ENCODE assay signal across 8 cellular contexts in genomic region chr14:100587248-100587762, GRCh38. TPM values are rescaled to one million over a fixed set of nuclear protein-coding genes. Genes with fewer than 3 reads are reported as not detected.
DNase-seq lines count a peak whose midpoint lies in the region; ATAC-seq and TF ChIP-seq lines count a peak whose summit lies in the region.

Gene BEGAIN (minus strand): TSS chr14:100587417. CDS start chr14:100587290, 127 bp downstream.

- intact Hi-C loops in left ventricle myocardium inferior (cut with micrococcal nuclease): no loop called here
- intact Hi-C loops in sciatic nerve (cut with DNase I): no loop called here

- no peaks in the 10 kb centered on the region for H3K9me3 ChIP-seq in WERI-Rb-1 (ENCODE audit: severe bottlenecking)
- H3K9me3 ChIP-seq in left ventricle myocardium inferior (replicated peaks): no peaks in the 10 kb centered on the region

- no peak for TF ChIP-seq CTCF in WERI-Rb-1 (IDR thresholded peaks at IDR 0.05; ENCODE audit: low read depth, low read length)
- TF ChIP-seq CTCF in left ventricle myocardium inferior (IDR thresholded peaks at IDR 0.05; ENCODE audit: borderline replicate concordance): no peak

- ATAC-seq in sciatic nerve (no peak), GM18519 (IDR thresholded peaks at IDR 0.05; ENCODE audit: low FRiP score, unreplicated experiment) (no peak), GM21515 (IDR thresholded peaks at IDR 0.05; ENCODE audit: unreplicated experiment) (no peak)

- peaks cover 19% of the 10 kb centered on the region for H3K4me1 ChIP-seq in left ventricle myocardium inferior

- peak within 1 kb of the TSS; percentile 29 for H3K27ac ChIP-seq in WERI-Rb-1
- H3K27ac ChIP-seq in left ventricle myocardium inferior (replicated peaks): no peak within 1 kb of the TSS

- no peaks in the 10 kb centered on the region for H3K36me3 ChIP-seq in H7 (replicated peaks; ENCODE audit: control insufficient read depth, insufficient read depth, low read length)
- no peaks in the 10 kb centered on the region for H3K36me3 ChIP-seq in WERI-Rb-1
- no peaks in the 10 kb centered on the region for H3K36me3 ChIP-seq in left ventricle myocardium inferior

- H3K4me3 ChIP-seq in H7 (ENCODE audit: insufficient read depth, low read depth, low read length) (peak within 1 kb of the TSS; percentile 52), WERI-Rb-1 (ENCODE audit: low read depth, low read length) (peak within 1 kb of the TSS; percentile 65), left ventricle myocardium inferior (peak within 1 kb of the TSS; percentile 67)

- H3K27me3 ChIP-seq in H7 (ENCODE audit: control insufficient read depth, insufficient read depth, low read length) (peaks cover 40% of the 10 kb centered on the region), WERI-Rb-1 (ENCODE audit: insufficient read depth, low read depth, severe bottlenecking) (no peaks in the 10 kb centered on the region), left ventricle myocardium inferior (ENCODE audit: low read depth) (peaks cover 80% of the 10 kb centered on the region)

- DNase-seq in H7 (peak; percentile 92), WERI-Rb-1 (no peak), left ventricle myocardium inferior (peak; percentile 3), sciatic nerve (ENCODE audit: low spot score) (peak; percentile 30), NCI-H2107 (lab: John Stamatoyannopoulos, UW) (no peak), NCI-H2196 treated with DMSO at 0.1 percent for 48 hours (lab: John Stamatoyannopoulos, UW; ENCODE audit: unreplicated experiment) (no peak)

RNA-seq across cellular contexts. Expression of gene BEGAIN, which starts in this region (rescaled TPM):
- 1.3 and 3.3 TPM in 2 replicates for total RNA-seq in H7 (2014; rRNA removed; shearing (Covaris generic))
- total RNA-seq in left ventricle myocardium inferior: 1.9 TPM
- 12.3 TPM for total RNA-seq in sciatic nerve

Comparison
In these comparisons a context has a peak if more than half of its experiments do, and no peak if none do; other contexts are left out.
1. DNase-seq: peak in H7 (single experiment), left ventricle myocardium inferior (single experiment) and sciatic nerve (single experiment); none in WERI-Rb-1 (single experiment), NCI-H2107 (single experiment) and NCI-H2196 treated with DMSO at 0.1 percent for 48 hours (single experiment).
2. Peak in every context shown above with its lines, with median percentiles within 50 percentile points of each other: H3K4me3 ChIP-seq.